ENCODE assay signal across 19 cellular contexts in genomic region chr5:180287868-180288267, GRCh38. TPM values are rescaled to one million over a fixed set of nuclear protein-coding genes. Genes with fewer than 3 reads are reported as not detected.
DNase-seq lines count a peak whose midpoint lies in the region; ATAC-seq, FAIRE-seq and TF ChIP-seq lines count a peak whose summit lies in the region.
"Had no signal": no experiment of that assay in that cellular context is flagged by ENCODE, and none has a peak within 500 bp of the region (broad histone marks: within the 10 kb centered on the region; RNA-seq: fewer than 3 reads in every experiment).

No MANE protein-coding gene starts in this region.

- no peak overlapping the region for H3K27ac ChIP-seq in HepG2 (ENCODE audit: extremely low read length, insufficient read depth, low read length)
- no peak overlapping the region for H3K27ac ChIP-seq in right lobe of liver
- no peak overlapping the region for H3K27ac ChIP-seq in endodermal cell (ENCODE audit: low read depth, low read length)
- no peak overlapping the region for H3K27ac ChIP-seq in MM.1S (ENCODE audit: low read length)
- H3K27ac ChIP-seq: SJSA1 had no signal

- H3K4me3 ChIP-seq in HepG2 (replicated peaks in 1 of 3; ENCODE audit: insufficient read depth in 1 of 3, low read depth in 2 of 3, low read length in 3 of 3) (no peak overlapping the region), right lobe of liver (no peak overlapping the region), endodermal cell (ENCODE audit: low read length) (no peak overlapping the region), MM.1S (ENCODE audit: low read length) (no peak overlapping the region)
- H3K4me3 ChIP-seq: MG63, SJSA1 had no signal

- H3K27me3 Mint-ChIP-seq in T-helper 17 cell: no peaks in the 10 kb centered on the region
- no peaks in the 10 kb centered on the region for H3K27me3 Mint-ChIP-seq in endodermal cell (ENCODE audit: insufficient read depth)

- H2AFZ ChIP-seq in HepG2 (ENCODE audit: low read length) (no peak overlapping the region), MM.1S (ENCODE audit: low read length) (no peak overlapping the region)

- POLR2A ChIA-PET in HepG2 (lab: Yijun Ruan, JAX): no interaction called here

- TF ChIP-seq POLR2A in HepG2 (IDR thresholded peaks at IDR 0.05; ENCODE audit: insufficient read depth in 1 of 2, low read depth in 2 of 2, low read length in 2 of 2) (no peak), right lobe of liver (IDR thresholded peaks at IDR 0.05) (no peak)

- ATAC-seq in HepG2 (no peak), right lobe of liver (no peak), T-helper 17 cell (no peak)
- ATAC-seq: HCT116, Right ventricle myocardium inferior had no signal

- no peaks in the 10 kb centered on the region for H3K9me2 ChIP-seq in MM.1S (replicated peaks; ENCODE audit: insufficient read depth, low read length)

- H3K36me3 Mint-ChIP-seq in T-helper 17 cell (ENCODE audit: low read depth): peaks cover 11% of the 10 kb centered on the region
- peaks cover 37% of the 10 kb centered on the region for H3K36me3 Mint-ChIP-seq in endodermal cell (ENCODE audit: low read depth)

- H3K27me3 ChIP-seq in HepG2 (ENCODE audit: control insufficient read depth in 1 of 2, insufficient read depth in 2 of 2, low read length in 2 of 2): no peaks in the 10 kb centered on the region
- no peaks in the 10 kb centered on the region for H3K27me3 ChIP-seq in right lobe of liver
- H3K27me3 ChIP-seq in endodermal cell (ENCODE audit: control insufficient read depth, insufficient read depth, low read length, poor library complexity, severe bottlenecking): no peaks in the 10 kb centered on the region
- H3K27me3 ChIP-seq in MM.1S (replicated peaks; ENCODE audit: insufficient read depth, low read length): no peaks in the 10 kb centered on the region
- H3K27me3 ChIP-seq: MG63, SJSA1 had no signal

- H3K36me3 ChIP-seq in HepG2 (replicated peaks in 1 of 2; ENCODE audit: control insufficient read depth in 1 of 2, insufficient read depth in 2 of 2, low read length in 2 of 2) (peaks cover 3 to 19% of the 10 kb centered on the region in 2 experiments; a peak in 3 of 5 replicates), right lobe of liver (peaks cover 0 to 2% (median 0%) of the 10 kb centered on the region in 4 donors), endodermal cell (ENCODE audit: control insufficient read depth, insufficient read depth, low read length) (peaks cover 27% of the 10 kb centered on the region), MM.1S (replicated peaks; ENCODE audit: insufficient read depth, low read length) (no peaks in the 10 kb centered on the region)

- no peak overlapping the region for H3K27ac Mint-ChIP-seq in T-helper 17 cell
- peak overlapping the region; percentile 35 for H3K27ac Mint-ChIP-seq in endodermal cell

- in situ Hi-C loops in HepG2 (cut with HindIII; ENCODE audit: extremely low pct_ligation_motif_present, low pct_unique_long_range_greater_than_20kb): no loop called here

- H3K4me3 Mint-ChIP-seq in T-helper 17 cell: peak overlapping the region; percentile 31
- no peak overlapping the region for H3K4me3 Mint-ChIP-seq in endodermal cell

- H3K4me2 ChIP-seq in HepG2 (ENCODE audit: low read depth, low read length) (no peak overlapping the region), MM.1S (ENCODE audit: low read depth, low read length) (no peak overlapping the region)

- CTCF ChIA-PET in HepG2 (lab: Yijun Ruan, JAX; ENCODE audit: low intra/inter-chr PET ratio, low total read pairs): no interaction called here

- H3K79me2 ChIP-seq in HepG2 (ENCODE audit: insufficient read depth, low read length) (peaks cover 34% of the 10 kb centered on the region), MM.1S (ENCODE audit: low read length) (peaks cover 47% of the 10 kb centered on the region)

- peaks cover 5% of the 10 kb centered on the region; the same call in 1 of the 2 replicates for H3F3A ChIP-seq in MM.1S (ENCODE audit: insufficient read depth, low read length)

- H3K4me1 Mint-ChIP-seq in T-helper 17 cell (peaks cover 41% of the 10 kb centered on the region), endodermal cell (peaks cover 47% of the 10 kb centered on the region)

- H4K20me1 ChIP-seq in HepG2 (ENCODE audit: insufficient read depth, low read length) (peaks cover 11% of the 10 kb centered on the region), MM.1S (ENCODE audit: insufficient read depth, low read length) (no peaks in the 10 kb centered on the region)

- no peaks in the 10 kb centered on the region for H3K9me3 Mint-ChIP-seq in endodermal cell

- WGBS in HepG2 (ENCODE audit: low lambda C conversion rate): 50% methylated on average over 7 of the region's 7 CpGs
- WGBS in right lobe of liver (ENCODE audit: insufficient coverage, low coverage, low lambda C conversion rate, missing lambda C conversion rate): 66% methylated on average over 4 of the region's 7 CpGs
- 94 to 100% methylated on average over 7 of the region's 7 CpGs for WGBS in endodermal cell (ENCODE audit: insufficient coverage in 1 of 2, insufficient read length in 1 of 2), 2 experiments

- DNase-seq in HepG2 (ENCODE audit: low spot score) (peak; percentile 18), right lobe of liver (no peak), T-helper 17 cell (no peak), endodermal cell (no peak), MM.1S (no peak), OCI-M1 (lab: John Stamatoyannopoulos, UW) (no peak), NCI-H1694 treated with DMSO at 0.1 percent for 48 hours (lab: John Stamatoyannopoulos, UW) (no peak)
- no peak for DNase-seq in stimulated activated CD4-positive, alpha-beta T cell treated with anti-CD3 and anti-CD28 coated beads, Interleukin-1b, Interleukin-23, amount 100 ng/mL, for 48 hours
- DNase-seq: DMS 273 treated with DMSO at 0.1 percent for 48 hours, DND-41, MG63, NCI-H1048, NCI-H1436, NCI-H1930 had no signal

- intact Hi-C loops in HepG2 (cut with micrococcal nuclease; ENCODE audit: unreplicated experiment): no loop called here
- intact Hi-C loops in right lobe of liver (cut with DNase I): no loop called here

- TF ChIP-seq RAD21 in HepG2 (CRISPR knock-in tag; IDR thresholded peaks at IDR 0.05): no peak

- BruUV-seq in HepG2 (replicated peaks; lab: Mats Ljungman, UMichigan): no TSS peak

- H3K9me3 ChIP-seq in HepG2 (ENCODE audit: low read length): no peaks in the 10 kb centered on the region
- H3K9me3 ChIP-seq in right lobe of liver: no peaks in the 10 kb centered on the region
- H3K9me3 ChIP-seq in T-helper 17 cell (ENCODE audit: control insufficient read depth, low read length, poor library complexity, severe bottlenecking): no peaks in the 10 kb centered on the region
- peaks cover 8% of the 10 kb centered on the region for H3K9me3 ChIP-seq in endodermal cell (ENCODE audit: control insufficient read depth, low read length)
- H3K9me3 ChIP-seq in MM.1S (replicated peaks; ENCODE audit: insufficient read depth, low read length): no peaks in the 10 kb centered on the region
- H3K9me3 ChIP-seq: SJSA1 had no signal

- H3K9ac ChIP-seq in HepG2 (ENCODE audit: insufficient read depth, low read depth, low read length): no peak overlapping the region
- no peak overlapping the region for H3K9ac ChIP-seq in endodermal cell (ENCODE audit: extremely low read depth, low read length, poor library complexity, severe bottlenecking)
- no peak overlapping the region for H3K9ac ChIP-seq in MM.1S (ENCODE audit: low read length)

- peaks cover 43% of the 10 kb centered on the region for H3K4me1 ChIP-seq in HepG2 (ENCODE audit: insufficient read depth, low read length)
- peaks cover 0 to 13% (median 0%) of the 10 kb centered on the region in 4 donors for H3K4me1 ChIP-seq in right lobe of liver
- no peaks in the 10 kb centered on the region for H3K4me1 ChIP-seq in endodermal cell (ENCODE audit: control insufficient read depth, insufficient read depth, low read length)
- H3K4me1 ChIP-seq in MM.1S (ENCODE audit: low read length): 0 out of 2 replicates have a peak, but pooled peaks cover 5% of the 10 kb centered on the region

- TF ChIP-seq EP300 in HepG2 (IDR thresholded peaks at IDR 0.05; ENCODE audit: low read depth in 2 of 2, low read length in 2 of 2) (no peak), HepG2 (CRISPR knock-in tag; IDR thresholded peaks at IDR 0.05; ENCODE audit: borderline replicate concordance) (no peak)

- peak; percentile 30 for FAIRE-seq in HepG2 (lab: Jason Lieb, UNC)
- FAIRE-seq: GM12891, H1 had no signal

- TF ChIP-seq CTCF in HepG2 (CRISPR knock-in tag; IDR thresholded peaks at IDR 0.05) (no peak), right lobe of liver (IDR thresholded peaks at IDR 0.05) (no peak), endodermal cell (conservative IDR thresholded peaks at IDR 0.05) (no peak), MM.1S (IDR thresholded peaks at IDR 0.05; ENCODE audit: low read length) (no peak)

RNA-seq across cellular contexts. Expression of gene MAPK9, which starts 4.0 kb away (rescaled TPM):
- total RNA-seq in HepG2 (2016; rRNA removed; fragmentation: Illumina TruSeq; extraction: Trizol): 30.1 and 30.7 TPM in 2 replicates
- total RNA-seq in HepG2 (2016; cell fraction: cytosol; rRNA removed; fragmentation: Illumina TruSeq; extraction: Trizol; ENCODE audit: low read depth): 62.8 and 71.5 TPM in 2 replicates
- total RNA-seq in HepG2 (2016; cell fraction: insoluble cytoplasmic fraction; rRNA removed; fragmentation: Illumina TruSeq; extraction: Trizol): 24.2 and 24.5 TPM in 2 replicates
- 67.1 and 68.4 TPM in 2 replicates for total RNA-seq in HepG2 (2016; cell fraction: membrane; rRNA removed; fragmentation: Illumina TruSeq; extraction: Trizol)
- 22.3 and 23.2 TPM in 2 replicates for total RNA-seq in HepG2 (2016; cell fraction: nucleus; rRNA removed; fragmentation: Illumina TruSeq; extraction: Trizol)
- polyA plus RNA-seq in HepG2 (2011; rRNA removed): 37.5 and 56.1 TPM in 2 replicates
- polyA plus RNA-seq in HepG2 (2011; cell fraction: cytosol; rRNA removed): 23.0 and 31.2 TPM in 2 replicates
- polyA plus RNA-seq in HepG2 (2011; cell fraction: nucleus; rRNA removed): 14.2 and 14.5 TPM in 2 replicates
- 22.2 and 23.4 TPM in 2 replicates for polyA plus RNA-seq in HepG2 (2012)
- 53.0 and 57.8 TPM in 2 replicates for polyA plus RNA-seq in HepG2 (2016; cell fraction: cytosol; fragmentation: Illumina TruSeq; extraction: Trizol; ENCODE audit: low read depth)
- 50.6 and 57.0 TPM in 2 replicates for polyA plus RNA-seq in HepG2 (2016; cell fraction: insoluble cytoplasmic fraction; fragmentation: Illumina TruSeq; extraction: Trizol; ENCODE audit: low read depth)
- polyA plus RNA-seq in HepG2 (2016; cell fraction: membrane; fragmentation: Illumina TruSeq; extraction: Trizol; ENCODE audit: low read depth): 82.1 and 83.4 TPM in 2 replicates
- polyA plus RNA-seq in HepG2 (2016; cell fraction: nucleus; fragmentation: Illumina TruSeq; extraction: Trizol; ENCODE audit: insufficient read depth, low read depth): 52.9 and 54.2 TPM in 2 replicates
- polyA minus RNA-seq in HepG2 (2011; rRNA and poly(A)+ RNA removed; ENCODE audit: low replicate concordance): 51.3 and 98.7 TPM in 2 replicates
- 21.4 and 22.1 TPM in 2 replicates for polyA minus RNA-seq in HepG2 (2011; cell fraction: cytosol; rRNA and poly(A)+ RNA removed)
- polyA minus RNA-seq in HepG2 (2011; cell fraction: nucleus; rRNA and poly(A)+ RNA removed): 25.0 and 26.0 TPM in 2 replicates
- 10 to 100 TPM; 14.4 to 18.6 (median 15.6) TPM for total RNA-seq in right lobe of liver
- 10 to 100 TPM; 24.3 to 25.1 TPM for total RNA-seq in T-helper 17 cell
- 10 to 100 TPM; 45.6 to 51.8 TPM for total RNA-seq in endodermal cell
- polyA plus RNA-seq in endodermal cell (2013, experiment 1 of 2): 27.7 TPM
- 26.4 TPM for polyA plus RNA-seq in endodermal cell (2013, experiment 2 of 2)
